8 cellular contexts compared by ENCODE assay signal in the genomic region with DNA sequence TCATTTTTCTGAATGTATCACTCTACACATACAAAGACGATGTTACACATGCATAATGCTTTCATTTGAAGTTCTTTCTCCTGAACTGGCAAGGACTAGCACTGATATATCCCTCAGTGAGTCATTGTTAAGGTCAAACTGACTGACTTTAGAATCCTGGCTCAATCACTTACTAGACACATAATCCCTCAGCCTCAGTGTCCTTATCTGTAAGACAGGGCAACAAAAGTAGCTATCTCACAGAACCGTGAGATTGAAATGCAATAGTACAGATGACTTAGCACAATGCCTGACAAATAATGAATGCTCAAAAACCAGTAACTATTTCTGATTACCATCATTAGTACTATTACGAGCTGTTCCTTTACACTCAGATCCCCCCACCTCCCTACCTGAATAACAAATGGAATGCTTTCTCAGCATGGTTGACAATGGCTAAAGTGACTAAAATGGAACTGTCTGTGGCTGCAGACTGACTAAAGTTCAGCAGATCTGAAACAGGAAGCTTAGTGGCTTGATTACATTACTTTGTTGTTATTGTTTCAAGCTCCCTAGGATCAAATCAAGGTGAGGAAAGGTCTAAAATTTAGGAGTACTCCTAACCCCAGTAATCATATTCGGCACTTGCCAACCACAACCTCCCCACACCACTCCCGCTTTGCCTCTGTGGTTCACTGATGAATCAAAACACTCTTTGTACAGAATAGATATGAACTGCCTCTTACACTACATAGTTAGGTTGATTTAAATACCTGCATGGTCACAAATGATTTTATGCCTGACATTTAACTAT. TPM values are rescaled to one million over a fixed set of nuclear protein-coding genes. Genes with fewer than 3 reads are reported as not detected.
DNase-seq lines count a peak whose midpoint lies in the region; ATAC-seq and TF ChIP-seq lines count a peak whose summit lies in the region.

No MANE protein-coding gene starts in this region.

- no peak for TF ChIP-seq EP300 in sigmoid colon (IDR thresholded peaks at IDR 0.05)

- no peak for TF ChIP-seq POLR2A in sigmoid colon (IDR thresholded peaks at IDR 0.05)

- TF ChIP-seq CTCF in sigmoid colon (IDR thresholded peaks at IDR 0.05), result no peak

- no peak overlapping the region for H3K4me3 Mint-ChIP-seq in memory B cell

- intact Hi-C loops in sigmoid colon (cut with DNase I), result no loop called here

- H3K9me3 Mint-ChIP-seq in memory B cell, result no peaks in the 10 kb centered on the region

- H3K27ac ChIP-seq in sigmoid colon, result no peak overlapping the region

- peaks cover 0 to 25% (median 0%) of the 10 kb centered on the region in 4 donors for H3K36me3 ChIP-seq in sigmoid colon

- no peaks in the 10 kb centered on the region for H3K27me3 Mint-ChIP-seq in memory B cell

- peak; percentile 67 to 78 for ATAC-seq in activated CD4-positive, CD25-positive, alpha-beta regulatory T cell treated with anti-CD3 and anti-CD28 coated beads, Interleukin-2, amount 50 U/mL, for 24 hours
- ATAC-seq in HG02642 (IDR thresholded peaks at IDR 0.05; ENCODE audit: poor library complexity, unreplicated experiment), result peak; percentile 77
- no peak for ATAC-seq in memory B cell (ENCODE audit: low read depth)

- no peaks in the 10 kb centered on the region for H3K27me3 ChIP-seq in sigmoid colon

- DNase-seq in activated CD4-positive, CD25-positive, alpha-beta regulatory T cell (lab: John Stamatoyannopoulos, UW), result no peak
- DNase-seq in UCSD-AML1 (lab: John Stamatoyannopoulos, UW; ENCODE audit: unreplicated experiment), result peak; percentile 9
- no peak for DNase-seq in memory B cell (ENCODE audit: low spot score in 2 of 2)
- no peak for DNase-seq in C1 segment of cervical spinal cord (lab: John Stamatoyannopoulos, UW)
- DNase-seq in sigmoid colon, result no peak
- no peak for DNase-seq in NCI-H1694 (lab: John Stamatoyannopoulos, UW)

- peak overlapping the region; percentile 76 for H3K27ac Mint-ChIP-seq in memory B cell

- no peak overlapping the region for H3K4me3 ChIP-seq in sigmoid colon

- H3K4me1 Mint-ChIP-seq in memory B cell, result peaks cover 6% of the 10 kb centered on the region

- no peaks in the 10 kb centered on the region for H3K9me3 ChIP-seq in sigmoid colon

- H3K36me3 Mint-ChIP-seq in memory B cell, result peaks cover 19% of the 10 kb centered on the region

- H3K4me1 ChIP-seq in sigmoid colon, result peaks cover 0 to 9% (median 0%) of the 10 kb centered on the region in 4 donors

- WGBS in sigmoid colon, 2 donors, result 79 to 80% methylated on average over 5 of the region's 5 CpGs

RNA-seq across cellular contexts. Expression of gene CACNB4, which starts 35.8 kb away (rescaled TPM):
- 1 to 10 TPM; 1.1 to 4.4 (median 2.4) TPM for total RNA-seq in sigmoid colon
- under 1 TPM; 0.23 to 0.60 (median 0.26) TPM for polyA plus RNA-seq in sigmoid colon

RNA-seq across cellular contexts. Expression of gene STAM2, which starts 40.9 kb away (rescaled TPM):
- total RNA-seq in sigmoid colon, result 10 to 100 TPM; 26.3 to 36.7 (median 33.5) TPM
- polyA plus RNA-seq in sigmoid colon, result 10 to 100 TPM in 2 of 3 donors, 1 to 10 TPM in 1; 9.0 to 10.8 (median 10.6) TPM
